Comparison of ENCODE assay signal across 12 cellular contexts in the genomic region with DNA sequence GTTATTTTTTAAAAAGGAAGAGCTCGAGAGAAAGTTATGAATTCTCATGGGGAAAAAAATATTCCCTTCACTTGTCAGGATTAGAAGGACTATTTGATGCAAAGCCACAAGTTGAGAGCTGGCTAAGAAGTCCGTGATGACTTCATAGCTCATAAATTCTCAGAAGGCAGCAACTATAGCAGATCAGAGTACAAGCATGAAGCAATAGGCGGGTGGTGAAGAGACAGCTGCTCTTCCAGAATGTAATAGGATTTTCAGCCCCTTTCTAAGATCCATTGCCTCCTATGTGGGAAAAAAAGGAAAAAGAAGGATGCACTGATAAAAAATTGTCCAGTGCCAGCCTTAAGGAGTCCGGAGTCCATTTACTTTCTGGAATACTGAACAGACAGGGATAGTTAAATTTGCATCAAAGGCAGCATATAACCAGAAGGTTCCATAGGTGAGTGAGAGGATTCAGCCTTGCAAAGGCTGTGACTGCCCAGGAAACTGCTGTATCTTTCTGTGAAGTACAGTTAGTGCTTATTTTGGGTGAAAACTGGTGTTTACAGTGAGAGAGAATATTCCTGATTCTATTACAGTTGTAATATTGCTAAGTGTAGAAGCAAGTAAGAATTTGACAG.
DNase-seq lines count a peak whose midpoint lies in the region; ATAC-seq and TF ChIP-seq lines count a peak whose summit lies in the region.
"Had no signal": no experiment of that assay in that cellular context is flagged by ENCODE, and none has a peak within 500 bp of the region (broad histone marks: within the 10 kb centered on the region; RNA-seq: fewer than 3 reads in every experiment).

No MANE protein-coding gene starts in this region.

- peak overlapping the region; percentile 64 for H3K27ac ChIP-seq in SJCRH30
- H3K27ac ChIP-seq: prostate gland had no signal

- H3K4me1 Mint-ChIP-seq in activated CD4-positive, alpha-beta T cell treated with anti-CD3 and anti-CD28 coated beads for 36 hours: no peaks in the 10 kb centered on the region
- H3K4me1 Mint-ChIP-seq: activated naive CD4-positive, alpha-beta T cell treated with anti-CD3 and anti-CD28 coated beads, Interleukin-2, amount 10 ng/mL, durations not matched to agents 7 days and 5 days; stimulated activated effector memory CD8-positive, alpha-beta T cell treated with anti-CD3 and anti-CD28 coated beads, Interleukin-12 subunit alpha, Interleukin-12 subunit beta, amount 100 ng/mL, for 72 hours had no signal

- CTCF ChIA-PET in activated CD4-positive, alpha-beta T cell treated with anti-CD3 and anti-CD28 coated beads for 36 hours (lab: Charles Lee): interaction anchor here (0.6 to 0.7 kb wide), 2 partner anchors 458 to 1735 kb away, joined by 3 read pairs; no protein-coding TSS in a partner anchor

- H3K4me3 Mint-ChIP-seq in activated CD4-positive, alpha-beta T cell treated with anti-CD3 and anti-CD28 coated beads for 36 hours: no peak overlapping the region
- H3K4me3 Mint-ChIP-seq: activated naive CD4-positive, alpha-beta T cell treated with anti-CD3 and anti-CD28 coated beads, Interleukin-2, amount 10 ng/mL, durations not matched to agents 7 days and 5 days; stimulated activated effector memory CD8-positive, alpha-beta T cell treated with anti-CD3 and anti-CD28 coated beads, Interleukin-12 subunit alpha, Interleukin-12 subunit beta, amount 100 ng/mL, for 72 hours had no signal

- POLR2A ChIA-PET in activated CD4-positive, alpha-beta T cell treated with anti-CD3 and anti-CD28 coated beads for 36 hours (lab: Charles Lee): no interaction called here

- H3K4me3 ChIP-seq in SJCRH30: 0 out of 2 replicates have a peak overlapping the region, but pooled peaks have one; percentile 1
- H3K4me3 ChIP-seq in fibroblast of villous mesenchyme (ENCODE audit: low read depth, low read length): no peak overlapping the region
- H3K4me3 ChIP-seq: prostate gland had no signal

- H3K36me3 Mint-ChIP-seq in activated CD4-positive, alpha-beta T cell treated with anti-CD3 and anti-CD28 coated beads for 36 hours (ENCODE audit: low read depth): no peaks in the 10 kb centered on the region
- H3K36me3 Mint-ChIP-seq: activated naive CD4-positive, alpha-beta T cell treated with anti-CD3 and anti-CD28 coated beads, Interleukin-2, amount 10 ng/mL, durations not matched to agents 7 days and 5 days; stimulated activated effector memory CD8-positive, alpha-beta T cell treated with anti-CD3 and anti-CD28 coated beads, Interleukin-12 subunit alpha, Interleukin-12 subunit beta, amount 100 ng/mL, for 72 hours had no signal

- H3K9me3 Mint-ChIP-seq in activated CD4-positive, alpha-beta T cell treated with anti-CD3 and anti-CD28 coated beads for 36 hours (ENCODE audit: low read depth): peaks cover 1% of the 10 kb centered on the region
- H3K9me3 Mint-ChIP-seq: activated naive CD4-positive, alpha-beta T cell treated with anti-CD3 and anti-CD28 coated beads, Interleukin-2, amount 10 ng/mL, durations not matched to agents 7 days and 5 days; stimulated activated effector memory CD8-positive, alpha-beta T cell treated with anti-CD3 and anti-CD28 coated beads, Interleukin-12 subunit alpha, Interleukin-12 subunit beta, amount 100 ng/mL, for 72 hours had no signal

- intact Hi-C loops in activated CD4-positive, alpha-beta T cell treated with anti-CD3 and anti-CD28 coated beads for 36 hours (cut with DNase I, micrococcal nuclease): no loop called here

- peaks cover 27% of the 10 kb centered on the region for H3K4me1 ChIP-seq in ES-I3 (ENCODE audit: insufficient read depth, low read length)
- H3K4me1 ChIP-seq in SJCRH30: peaks cover 32% of the 10 kb centered on the region
- H3K4me1 ChIP-seq: prostate gland had no signal

- DNase-seq in SJCRH30 (peak; percentile 50 to 78), fibroblast of villous mesenchyme (ENCODE audit: low read depth) (peak; percentile 36), putamen (ENCODE audit: low spot score) (peak; percentile 64)
- DNase-seq in activated effector memory CD4-positive, alpha-beta T cell treated with anti-CD3 and anti-CD28 coated beads, Interleukin-2, amount 50 U/mL, for 16 hours: no peak
- no peak for DNase-seq in activated CD4-positive, alpha-beta T cell treated with anti-CD3 and anti-CD28 coated beads, Interleukin-2, amount 50 U/mL, for 4 hours
- no peak for DNase-seq in activated CD4-positive, alpha-beta T cell treated with anti-CD3 and anti-CD28 coated beads for 36 hours
- DNase-seq: activated naive CD4-positive, alpha-beta T cell treated with anti-CD3 and anti-CD28 coated beads, Interleukin-2, amount 10 ng/mL, durations not matched to agents 7 days and 5 days; glutamatergic neuron had no signal

- H3K27ac Mint-ChIP-seq in activated CD4-positive, alpha-beta T cell treated with anti-CD3 and anti-CD28 coated beads for 36 hours: no peak overlapping the region
- H3K27ac Mint-ChIP-seq: activated naive CD4-positive, alpha-beta T cell treated with anti-CD3 and anti-CD28 coated beads, Interleukin-2, amount 10 ng/mL, durations not matched to agents 7 days and 5 days; stimulated activated effector memory CD8-positive, alpha-beta T cell treated with anti-CD3 and anti-CD28 coated beads, Interleukin-12 subunit alpha, Interleukin-12 subunit beta, amount 100 ng/mL, for 72 hours had no signal

- H3K27me3 Mint-ChIP-seq in activated CD4-positive, alpha-beta T cell treated with anti-CD3 and anti-CD28 coated beads for 36 hours: no peaks in the 10 kb centered on the region
- H3K27me3 Mint-ChIP-seq: activated naive CD4-positive, alpha-beta T cell treated with anti-CD3 and anti-CD28 coated beads, Interleukin-2, amount 10 ng/mL, durations not matched to agents 7 days and 5 days had no signal

- H3K27me3 ChIP-seq in SJCRH30: no peaks in the 10 kb centered on the region

- no peaks in the 10 kb centered on the region; the same call in 1 of the 2 replicates for H3K9me3 ChIP-seq in ES-I3 (ENCODE audit: control insufficient read depth, insufficient read depth, low read length)
- no peaks in the 10 kb centered on the region for H3K9me3 ChIP-seq in SJCRH30 (replicated peaks)
- H3K9me3 ChIP-seq: prostate gland had no signal

- no peak for ATAC-seq in GM21737 (IDR thresholded peaks at IDR 0.05; ENCODE audit: unreplicated experiment)
- ATAC-seq in activated CD4-positive, alpha-beta T cell treated with anti-CD3 and anti-CD28 coated beads for 36 hours: no peak
- ATAC-seq: stimulated activated effector memory CD8-positive, alpha-beta T cell treated with anti-CD3 and anti-CD28 coated beads, Interleukin-12 subunit alpha, Interleukin-12 subunit beta, amount 100 ng/mL, for 72 hours had no signal

- H3K36me3 ChIP-seq in ES-I3 (ENCODE audit: insufficient read depth, low read length): 0 out of 2 replicates have a peak, but pooled peaks cover 4% of the 10 kb centered on the region
- H3K36me3 ChIP-seq in SJCRH30: no peaks in the 10 kb centered on the region
- H3K36me3 ChIP-seq: prostate gland had no signal

- TF ChIP-seq CTCF in fibroblast of villous mesenchyme (IDR thresholded peaks at IDR 0.05; ENCODE audit: insufficient read depth, low read depth, low read length): no peak

- H3K9ac ChIP-seq in ES-I3 (ENCODE audit: low read depth, low read length): peak overlapping the region; percentile 29

Comparison
In these comparisons a context has a peak if more than half of its experiments do, and no peak if none do; other contexts are left out.
1. DNase-seq: peak in SJCRH30 (2 of 2), fibroblast of villous mesenchyme (single experiment) and putamen (single experiment); none in activated effector memory CD4-positive, alpha-beta T cell treated with anti-CD3 and anti-CD28 coated beads, Interleukin-2, amount 50 U/mL, for 16 hours (single experiment), activated CD4-positive, alpha-beta T cell treated with anti-CD3 and anti-CD28 coated beads, Interleukin-2, amount 50 U/mL, for 4 hours (0 of 2) and activated CD4-positive, alpha-beta T cell treated with anti-CD3 and anti-CD28 coated beads for 36 hours (single experiment).